Comparison of ENCODE assay signal across 11 cellular contexts in the genomic region with DNA sequence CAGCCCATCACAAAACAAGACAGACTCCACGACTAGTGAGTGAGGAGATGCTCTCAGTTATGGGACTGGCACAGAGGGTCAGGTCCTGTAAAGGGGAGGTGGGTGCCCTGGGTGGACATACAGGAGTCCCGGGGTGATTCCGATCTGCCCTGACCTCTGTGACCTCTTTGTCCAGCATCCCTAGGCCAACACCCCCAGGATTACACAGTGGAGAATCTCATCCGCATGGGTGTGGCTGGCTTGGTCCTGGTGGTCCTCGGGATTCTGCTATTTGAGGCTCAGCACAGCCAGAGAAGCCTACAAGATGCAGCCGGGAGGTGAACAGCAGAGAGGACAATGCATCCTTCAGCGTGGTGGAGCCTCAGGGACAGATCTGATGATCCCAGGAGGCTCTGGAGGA. TPM values are rescaled to one million over a fixed set of nuclear protein-coding genes. Genes with fewer than 3 reads are reported as not detected.
"Had no signal": no experiment of that assay in that cellular context is flagged by ENCODE, and none has a peak within 500 bp of the region (broad histone marks: within the 10 kb centered on the region; RNA-seq: fewer than 3 reads in every experiment).

No MANE protein-coding gene starts in this region.

- H3K9me3 ChIP-seq: HAP-1 had no signal

- ATAC-seq: HCT116, HepG2 had no signal

- H3K9ac ChIP-seq: GM23248 had no signal

- H3K4me3 ChIP-seq: GM23248, HAP-1 had no signal

- H3K27ac ChIP-seq: GM23248 had no signal

- DNase-seq: GM23248, GOT3, H7, HFFc6, KBM-7 had no signal

- H3K4me1 ChIP-seq: HAP-1 had no signal

- H3K36me3 ChIP-seq: HAP-1 had no signal

RNA-seq across cellular contexts. Expression of gene LILRA1, which starts 6.4 kb away (rescaled TPM):
- total RNA-seq: GM23248, H4, H7, HepG2, HFFc6, HT-29 had no signal
- polyA plus RNA-seq: GM23248, HepG2, IgD-negative memory B cell had no signal

RNA-seq across cellular contexts. Expression of gene LILRA2, which starts 13.4 kb away (rescaled TPM):
- total RNA-seq: GM23248, H4, H7, HepG2, HFFc6, HT-29 had no signal
- polyA plus RNA-seq: GM23248 had no signal

RNA-seq across cellular contexts. Expression of gene LILRB1, which starts 43.3 kb away (rescaled TPM):
- total RNA-seq: GM23248, H4, H7, HepG2, HFFc6, HT-29 had no signal
- polyA plus RNA-seq: HepG2 had no signal
